Comparison of ENCODE assay signal across 26 cellular contexts in the genomic region with DNA sequence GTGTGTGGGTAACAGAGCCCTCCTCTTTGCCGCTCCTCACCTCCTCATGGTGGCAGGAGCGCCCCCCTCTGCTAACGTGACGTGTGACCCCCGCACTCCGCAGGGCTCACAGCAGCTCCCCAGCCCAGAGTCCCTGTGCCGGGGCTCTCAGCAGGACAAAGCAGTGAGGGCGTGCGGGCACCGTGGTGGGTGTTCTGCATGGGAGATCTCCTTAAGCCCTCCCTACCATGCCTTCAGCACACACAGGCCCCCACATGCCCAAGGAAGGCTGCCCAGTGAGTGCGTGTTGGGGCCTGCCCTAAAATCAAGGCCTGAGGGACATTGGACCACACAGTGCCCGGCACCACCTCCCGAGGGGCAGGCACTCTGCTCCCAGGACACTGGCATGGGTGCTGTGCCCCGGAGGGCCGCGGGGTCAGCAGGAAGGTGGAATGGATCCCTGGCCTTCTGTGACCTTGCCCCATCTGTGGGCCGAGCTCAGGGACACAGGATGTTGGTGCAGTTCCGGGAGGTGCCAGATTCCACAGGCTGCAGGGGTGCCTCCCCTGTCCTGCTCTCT. TPM values are rescaled to one million over a fixed set of nuclear protein-coding genes. Genes with fewer than 3 reads are reported as not detected.
DNase-seq lines count a peak whose midpoint lies in the region; ATAC-seq and TF ChIP-seq lines count a peak whose summit lies in the region.
"Had no signal": no experiment of that assay in that cellular context is flagged by ENCODE, and none has a peak within 500 bp of the region (broad histone marks: within the 10 kb centered on the region; RNA-seq: fewer than 3 reads in every experiment).

No MANE protein-coding gene starts in this region.

- H3K27me3 ChIP-seq in breast epithelium, result no peaks in the 10 kb centered on the region
- H3K27me3 ChIP-seq in mesenchymal stem cell (ENCODE audit: control insufficient read depth in 1 of 2, insufficient read depth in 1 of 2, low read length in 2 of 2), result peaks cover 2 to 19% of the 10 kb centered on the region in 2 experiments
- H3K27me3 ChIP-seq: body of pancreas, neutrophil, uterus had no signal

- H3K27ac Mint-ChIP-seq in activated naive CD8-positive, alpha-beta T cell treated with anti-CD3 and anti-CD28 coated beads, Interleukin-2, amount 10 ng/mL, durations not matched to agents 7 days and 5 days, result no peak overlapping the region
- no peak overlapping the region for H3K27ac Mint-ChIP-seq in activated naive CD8-positive, alpha-beta T cell treated with anti-CD3 and anti-CD28 coated beads for 36 hours
- H3K27ac Mint-ChIP-seq in type B pancreatic cell, result no peak overlapping the region
- H3K27ac Mint-ChIP-seq: CD8-positive, alpha-beta T cell; T-helper 17 cell had no signal

- no peak for ATAC-seq in activated naive CD8-positive, alpha-beta T cell treated with anti-CD3 and anti-CD28 coated beads, Interleukin-2, amount 10 ng/mL, durations not matched to agents 7 days and 5 days (ENCODE audit: low read depth)
- ATAC-seq in HG02973 (IDR thresholded peaks at IDR 0.05; ENCODE audit: unreplicated experiment), result no peak
- ATAC-seq: body of pancreas; CD8-positive, alpha-beta T cell; stimulated activated naive CD8-positive, alpha-beta T cell treated with anti-CD3 and anti-CD28 coated beads, Interleukin-15, amount 100 ng/mL, for 72 hours; T-helper 17 cell had no signal

- no peak overlapping the region for H3K4me3 ChIP-seq in breast epithelium
- H3K4me3 ChIP-seq in mesenchymal stem cell (ENCODE audit: insufficient read depth in 1 of 2, low read depth in 1 of 2, low read length in 2 of 2), result no peak overlapping the region
- H3K4me3 ChIP-seq: body of pancreas, GM23248, uterus had no signal

- no peak overlapping the region for H2BK120ac ChIP-seq in mesenchymal stem cell (ENCODE audit: low read depth, low read length)

- H3K9me3 ChIP-seq in breast epithelium (no peaks in the 10 kb centered on the region), mesenchymal stem cell (ENCODE audit: control insufficient read depth, low read length) (no peaks in the 10 kb centered on the region)
- H3K9me3 ChIP-seq: body of pancreas, neutrophil, uterus had no signal

- peak; percentile 16 for DNase-seq in activated naive CD8-positive, alpha-beta T cell treated with anti-CD3 and anti-CD28 coated beads, Interleukin-2, amount 10 ng/mL, durations not matched to agents 7 days and 5 days
- no peak for DNase-seq in activated naive CD8-positive, alpha-beta T cell treated with anti-CD3 and anti-CD28 coated beads for 36 hours
- DNase-seq in breast epithelium (ENCODE audit: low spot score in 2 of 2) (peak; percentile 44 to 45), mesenchymal stem cell (no peak), type B pancreatic cell (ENCODE audit: extremely low spot score, unreplicated experiment) (peak; percentile 67), NAMALWA (ENCODE audit: low spot score) (no peak), NCI-H2081 (lab: John Stamatoyannopoulos, UW) (no peak)
- DNase-seq: activated naive CD4-positive, alpha-beta T cell; cortex of kidney; DMS79 treated with DMSO at 0.1 percent for 48 hours; GM23248; KBM-7; MV-4-11; NCI-H1930; NCI-H510A; SHP77; stimulated activated naive CD8-positive, alpha-beta T cell treated with anti-CD3 and anti-CD28 coated beads, Interleukin-15, amount 100 ng/mL, for 72 hours had no signal

- no peaks in the 10 kb centered on the region for H3K9me3 Mint-ChIP-seq in activated naive CD8-positive, alpha-beta T cell treated with anti-CD3 and anti-CD28 coated beads, Interleukin-2, amount 10 ng/mL, durations not matched to agents 7 days and 5 days
- no peaks in the 10 kb centered on the region for H3K9me3 Mint-ChIP-seq in activated naive CD8-positive, alpha-beta T cell treated with anti-CD3 and anti-CD28 coated beads for 36 hours
- no peaks in the 10 kb centered on the region for H3K9me3 Mint-ChIP-seq in type B pancreatic cell
- H3K9me3 Mint-ChIP-seq: CD8-positive, alpha-beta T cell; stimulated activated naive CD8-positive, alpha-beta T cell treated with anti-CD3 and anti-CD28 coated beads, Interleukin-15, amount 100 ng/mL, for 72 hours had no signal

- intact Hi-C loops in breast epithelium (cut with DNase I; ENCODE audit: low total_unique reads), result no loop called here

- no peak overlapping the region for H3K27ac ChIP-seq in breast epithelium
- H3K27ac ChIP-seq in mesenchymal stem cell (ENCODE audit: low read length, poor library complexity, severe bottlenecking), result no peak overlapping the region
- H3K27ac ChIP-seq: body of pancreas, GM23248, neutrophil, uterus had no signal

- H3K14ac ChIP-seq in mesenchymal stem cell (ENCODE audit: low read length in 2 of 2), result no peak overlapping the region

- H2AK5ac ChIP-seq in mesenchymal stem cell (ENCODE audit: low read length, severe bottlenecking), result no peak overlapping the region

- TF ChIP-seq CTCF in breast epithelium (IDR thresholded peaks at IDR 0.05) (no peak), type B pancreatic cell (conservative IDR thresholded peaks at IDR 0.05) (no peak)

- H3K4me1 Mint-ChIP-seq in activated naive CD8-positive, alpha-beta T cell treated with anti-CD3 and anti-CD28 coated beads, Interleukin-2, amount 10 ng/mL, durations not matched to agents 7 days and 5 days, result no peaks in the 10 kb centered on the region
- no peaks in the 10 kb centered on the region for H3K4me1 Mint-ChIP-seq in activated naive CD8-positive, alpha-beta T cell treated with anti-CD3 and anti-CD28 coated beads for 36 hours
- peaks cover 20% of the 10 kb centered on the region for H3K4me1 Mint-ChIP-seq in type B pancreatic cell (ENCODE audit: unreplicated experiment)
- H3K4me1 Mint-ChIP-seq: stimulated activated naive CD8-positive, alpha-beta T cell treated with anti-CD3 and anti-CD28 coated beads, Interleukin-15, amount 100 ng/mL, for 72 hours had no signal

- H3K23ac ChIP-seq in mesenchymal stem cell (ENCODE audit: low read length in 2 of 2), result no peak overlapping the region

- H3K27me3 Mint-ChIP-seq in activated naive CD8-positive, alpha-beta T cell treated with anti-CD3 and anti-CD28 coated beads, Interleukin-2, amount 10 ng/mL, durations not matched to agents 7 days and 5 days, result no peaks in the 10 kb centered on the region
- no peaks in the 10 kb centered on the region for H3K27me3 Mint-ChIP-seq in activated naive CD8-positive, alpha-beta T cell treated with anti-CD3 and anti-CD28 coated beads for 36 hours
- H3K27me3 Mint-ChIP-seq in type B pancreatic cell, result no peaks in the 10 kb centered on the region
- H3K27me3 Mint-ChIP-seq: stimulated activated naive CD8-positive, alpha-beta T cell treated with anti-CD3 and anti-CD28 coated beads, Interleukin-15, amount 100 ng/mL, for 72 hours had no signal

- H3K36me3 Mint-ChIP-seq in activated naive CD8-positive, alpha-beta T cell treated with anti-CD3 and anti-CD28 coated beads, Interleukin-2, amount 10 ng/mL, durations not matched to agents 7 days and 5 days, result no peaks in the 10 kb centered on the region
- no peaks in the 10 kb centered on the region for H3K36me3 Mint-ChIP-seq in activated naive CD8-positive, alpha-beta T cell treated with anti-CD3 and anti-CD28 coated beads for 36 hours
- no peaks in the 10 kb centered on the region for H3K36me3 Mint-ChIP-seq in type B pancreatic cell
- H3K36me3 Mint-ChIP-seq: CD8-positive, alpha-beta T cell had no signal

- POLR2A ChIA-PET in activated naive CD8-positive, alpha-beta T cell treated with anti-CD3 and anti-CD28 coated beads, Interleukin-2, amount 10 ng/mL, durations not matched to agents 7 days and 5 days (lab: Charles Lee), result no interaction called here

- H3K4ac ChIP-seq in mesenchymal stem cell (ENCODE audit: low read depth in 1 of 2, low read length in 2 of 2), result no peak overlapping the region

- H3K4me1 ChIP-seq in breast epithelium (no peaks in the 10 kb centered on the region), mesenchymal stem cell (ENCODE audit: control insufficient read depth, insufficient read depth, low read depth, low read length) (peaks cover 7% of the 10 kb centered on the region)
- H3K4me1 ChIP-seq: body of pancreas, uterus had no signal

- H4K91ac ChIP-seq in mesenchymal stem cell (ENCODE audit: low read length), result no peak overlapping the region

- H2BK5ac ChIP-seq in mesenchymal stem cell (ENCODE audit: low read depth, low read length, poor library complexity, severe bottlenecking), result no peak overlapping the region

- no peak overlapping the region for H2BK12ac ChIP-seq in mesenchymal stem cell (ENCODE audit: low read length in 2 of 2)

- peak overlapping the region; percentile 9 for H2BK15ac ChIP-seq in mesenchymal stem cell (ENCODE audit: low read depth, poor library complexity, severe bottlenecking)

- H3K79me1 ChIP-seq in mesenchymal stem cell (replicated peaks; ENCODE audit: low read length, poor library complexity, severe bottlenecking), result no peaks in the 10 kb centered on the region

- H3K9ac ChIP-seq in mesenchymal stem cell (ENCODE audit: low read length), result no peak overlapping the region
- H3K9ac ChIP-seq: GM23248 had no signal

- H4K8ac ChIP-seq in mesenchymal stem cell (ENCODE audit: low read length), result no peak overlapping the region

- H3K36me3 ChIP-seq in breast epithelium (no peaks in the 10 kb centered on the region), mesenchymal stem cell (ENCODE audit: control insufficient read depth in 1 of 2, insufficient read depth in 2 of 2, low read depth in 1 of 2, low read length in 2 of 2) (no peaks in the 10 kb centered on the region)
- H3K36me3 ChIP-seq: neutrophil, uterus had no signal

- no peak overlapping the region for H3K18ac ChIP-seq in mesenchymal stem cell (ENCODE audit: low read depth in 1 of 2, low read length in 2 of 2)

- H2AFZ ChIP-seq in mesenchymal stem cell (ENCODE audit: low read depth, low read length), result no peak overlapping the region
- H2AFZ ChIP-seq: GM23248 had no signal

- H3K4me3 Mint-ChIP-seq in activated naive CD8-positive, alpha-beta T cell treated with anti-CD3 and anti-CD28 coated beads, Interleukin-2, amount 10 ng/mL, durations not matched to agents 7 days and 5 days, result no peak overlapping the region
- H3K4me3 Mint-ChIP-seq in activated naive CD8-positive, alpha-beta T cell treated with anti-CD3 and anti-CD28 coated beads for 36 hours, result no peak overlapping the region
- H3K4me3 Mint-ChIP-seq in type B pancreatic cell, result no peak overlapping the region
- H3K4me3 Mint-ChIP-seq: CD8-positive, alpha-beta T cell; stimulated activated naive CD8-positive, alpha-beta T cell treated with anti-CD3 and anti-CD28 coated beads, Interleukin-15, amount 100 ng/mL, for 72 hours; T-helper 17 cell had no signal

- TF ChIP-seq POLR2A in breast epithelium (IDR thresholded peaks at IDR 0.05), result no peak

- no peak overlapping the region for H3K4me2 ChIP-seq in mesenchymal stem cell (ENCODE audit: low read length, poor library complexity, severe bottlenecking)

- 79% methylated on average over 18 of the region's 18 CpGs for WGBS in mesenchymal stem cell

RNA-seq across cellular contexts. Expression of gene PSAPL1, which starts 10.1 kb away (rescaled TPM):
- not detected for total RNA-seq in activated naive CD8-positive, alpha-beta T cell treated with anti-CD3 and anti-CD28 coated beads, Interleukin-2, amount 10 ng/mL, durations not matched to agents 7 days and 5 days
- not detected for total RNA-seq in activated naive CD8-positive, alpha-beta T cell treated with anti-CD3 and anti-CD28 coated beads for 36 hours
- total RNA-seq in breast epithelium, result under 1 TPM in 1 of 3 donors, not detected in 2; 0.15 TPM
- polyA plus RNA-seq in mesenchymal stem cell (2013, experiment 1 of 2), result not detected
- polyA plus RNA-seq in mesenchymal stem cell (2013, experiment 2 of 2), result not detected
- total RNA-seq in type B pancreatic cell (ENCODE audit: low replicate concordance), result 1.2 and 1.3 TPM in 2 replicates
- total RNA-seq: CD8-positive, alpha-beta T cell; endothelial cell of umbilical vein; GM23248; kidney epithelial cell; mononuclear cell; T-helper 17 cell; uterus had no signal
- polyA plus RNA-seq: endothelial cell of umbilical vein, GM23248 had no signal

Comparison
In these comparisons a context has a peak if more than half of its experiments do, and no peak if none do; other contexts are left out.
1. DNase-seq: peak in activated naive CD8-positive, alpha-beta T cell treated with anti-CD3 and anti-CD28 coated beads, Interleukin-2, amount 10 ng/mL, durations not matched to agents 7 days and 5 days (single experiment), breast epithelium (2 of 2) and type B pancreatic cell (single experiment); none in activated naive CD8-positive, alpha-beta T cell treated with anti-CD3 and anti-CD28 coated beads for 36 hours (single experiment), mesenchymal stem cell (single experiment), NAMALWA (single experiment) and NCI-H2081 (0 of 2).